12 cellular contexts compared by ENCODE assay signal in genomic region chr9:31304576-31304975, GRCh38.
DNase-seq lines count a peak whose midpoint lies in the region; ATAC-seq and TF ChIP-seq lines count a peak whose summit lies in the region.
"Had no signal": no experiment of that assay in that cellular context is flagged by ENCODE, and none has a peak within 500 bp of the region (broad histone marks: within the 10 kb centered on the region; RNA-seq: fewer than 3 reads in every experiment).

No MANE protein-coding gene starts in this region.

- H4K20me1 ChIP-seq in GM23248 (ENCODE audit: insufficient read depth) (no peaks in the 10 kb centered on the region), PC-3 (ENCODE audit: low read length) (no peaks in the 10 kb centered on the region)

- H3K4me1 ChIP-seq in GM23248 (ENCODE audit: insufficient read depth) (peaks cover 9% of the 10 kb centered on the region), PC-3 (ENCODE audit: insufficient read depth, low read length) (no peaks in the 10 kb centered on the region)
- H3K4me1 ChIP-seq: testis had no signal

- no peak overlapping the region for H3K27ac ChIP-seq in GM23248
- H3K27ac ChIP-seq in PC-3 (ENCODE audit: low read length): no peak overlapping the region
- H3K27ac ChIP-seq: testis had no signal

- TF ChIP-seq CTCF in PC-3 (conservative IDR thresholded peaks at IDR 0.05; ENCODE audit: low read depth, low read length) (no peak), epithelial cell of esophagus (IDR thresholded peaks at IDR 0.05; ENCODE audit: insufficient read depth, low read depth, low read length, missing control alignments) (no peak), omental fat pad (IDR thresholded peaks at IDR 0.05) (no peak)

- intact Hi-C loops in PC-3 (cut with micrococcal nuclease): no loop called here

- POLR2A ChIA-PET in PC-3 (lab: Charles Lee; ENCODE audit: unreplicated experiment): no interaction called here

- no peaks in the 10 kb centered on the region for H3F3A ChIP-seq in GM23248 (ENCODE audit: insufficient read depth)
- H3F3A ChIP-seq in PC-3 (ENCODE audit: low read length, unreplicated experiment): no peaks in the 10 kb centered on the region

- no peaks in the 10 kb centered on the region for H3K27me3 ChIP-seq in GM23248 (replicated peaks; ENCODE audit: insufficient read depth)
- H3K27me3 ChIP-seq in PC-3 (ENCODE audit: low read length): no peaks in the 10 kb centered on the region
- H3K27me3 ChIP-seq: testis had no signal

- H2AFZ ChIP-seq in GM23248 (peak overlapping the region; percentile 2; the same call in 1 of the 2 replicates), PC-3 (ENCODE audit: low read length) (no peak overlapping the region)

- H3K9me2 ChIP-seq in GM23248 (ENCODE audit: insufficient read depth) (no peaks in the 10 kb centered on the region), PC-3 (replicated peaks; ENCODE audit: low read length) (no peaks in the 10 kb centered on the region)

- 1 to 2% methylated on average over 3 of the region's 3 CpGs for WGBS in GM23248 (ENCODE audit: low coverage in 1 of 2, low lambda C conversion rate in 2 of 2, missing lambda C conversion rate in 2 of 2), 2 experiments

- no peak for ATAC-seq in PC-3
- ATAC-seq in omental fat pad (ENCODE audit: low FRiP score): peak; percentile 96
- ATAC-seq: activated naive CD8-positive, alpha-beta T cell treated with anti-CD3 and anti-CD28 coated beads, Interleukin-2, amount 50 U/mL, for 24 hours had no signal

- H3K9ac ChIP-seq in GM23248: no peak overlapping the region
- H3K9ac ChIP-seq in PC-3 (ENCODE audit: low read length): no peak overlapping the region

- CTCF ChIA-PET in PC-3 (lab: Charles Lee): no interaction called here

- H3K9me3 ChIP-seq in GM23248 (ENCODE audit: low read depth): no peaks in the 10 kb centered on the region
- no peaks in the 10 kb centered on the region for H3K9me3 ChIP-seq in PC-3 (ENCODE audit: low read length)
- H3K9me3 ChIP-seq: testis had no signal

- in situ Hi-C loops in GM23248 (cut with MboI): no loop called here

- DNase-seq in GM23248: peak; percentile 72
- peak; percentile 21 for DNase-seq in PC-3
- peak; percentile 97 for DNase-seq in epithelial cell of esophagus (ENCODE audit: low read depth)
- no peak for DNase-seq in omental fat pad (ENCODE audit: low spot score)
- DNase-seq in HCEC 1CT: no peak
- DNase-seq in NCI-H1930 (lab: John Stamatoyannopoulos, UW): no peak
- DNase-seq in UCSD-AML1 (lab: John Stamatoyannopoulos, UW; ENCODE audit: unreplicated experiment): no peak
- no peak for DNase-seq in NK-92 (lab: John Stamatoyannopoulos, UW; ENCODE audit: unreplicated experiment)
- DNase-seq: activated naive CD8-positive, alpha-beta T cell treated with anti-CD3 and anti-CD28 coated beads, Interleukin-2, amount 50 U/mL, for 24 hours; erythroblast; T-helper 9 cell; testis had no signal

- H3K4me3 ChIP-seq in GM23248 (peak overlapping the region; percentile 39), PC-3 (ENCODE audit: low read length) (no peak overlapping the region), epithelial cell of esophagus (ENCODE audit: low read length) (no peak overlapping the region)
- H3K4me3 ChIP-seq: testis had no signal

- no peaks in the 10 kb centered on the region for H3K36me3 ChIP-seq in GM23248 (ENCODE audit: low read depth)
- H3K36me3 ChIP-seq in PC-3 (ENCODE audit: low read depth, low read length): no peaks in the 10 kb centered on the region

- H3K79me2 ChIP-seq in GM23248 (ENCODE audit: insufficient read depth) (no peaks in the 10 kb centered on the region), PC-3 (ENCODE audit: low read length) (no peaks in the 10 kb centered on the region)

- H3K4me2 ChIP-seq in GM23248 (ENCODE audit: unreplicated experiment) (peak overlapping the region; percentile 43), PC-3 (ENCODE audit: low read length) (no peak overlapping the region)

- BruUV-seq in PC-3 (replicated peaks; lab: Mats Ljungman, UMichigan): no TSS peak

Comparison
In these comparisons a context has a peak if more than half of its experiments do, and no peak if none do; other contexts are left out.
1. DNase-seq: peak in GM23248 (single experiment), PC-3 (single experiment) and epithelial cell of esophagus (single experiment); none in omental fat pad (single experiment), HCEC 1CT (single experiment), NCI-H1930 (0 of 2), UCSD-AML1 (single experiment) and NK-92 (single experiment).